Comparison of ENCODE assay signal across 8 cellular contexts in genomic region chr11:62599069-62599696, GRCh38. TPM values are rescaled to one million over a fixed set of nuclear protein-coding genes. Genes with fewer than 3 reads are reported as not detected.
DNase-seq lines count a peak whose midpoint lies in the region; ATAC-seq and TF ChIP-seq lines count a peak whose summit lies in the region.

No MANE protein-coding gene starts in this region.

- no peak overlapping the region for H2BK12ac ChIP-seq in neuronal stem cell (ENCODE audit: low read length)

- no peak overlapping the region for H3K18ac ChIP-seq in neuronal stem cell (ENCODE audit: low read length)

- peaks cover 37% of the 10 kb centered on the region for H3K4me1 Mint-ChIP-seq in GM23338

- H3K36me3 ChIP-seq in GM23338 (ENCODE audit: insufficient read depth) (peaks cover 31% of the 10 kb centered on the region), neuronal stem cell (replicated peaks in 1 of 2; ENCODE audit: control insufficient read depth in 2 of 2, insufficient read depth in 2 of 2, low read length in 2 of 2) (peaks cover 43 to 64% of the 10 kb centered on the region in 2 donors), stomach smooth muscle (ENCODE audit: control insufficient read depth in 2 of 2, insufficient read depth in 2 of 2, low read length in 2 of 2) (peaks cover 37 to 39% of the 10 kb centered on the region in 2 donors)

- 100% methylated on average over 2 of the region's 7 CpGs; no CpG with 5 or more reads in 1 of the 2 donors for WGBS in neuronal stem cell (ENCODE audit: extremely low coverage in 2 of 2, insufficient read length in 2 of 2, insufficient replicate concordance in 1 of 2), 2 donors

- no peak overlapping the region for H4K91ac ChIP-seq in neuronal stem cell (ENCODE audit: low read depth, low read length, poor library complexity)

- peaks cover 71% of the 10 kb centered on the region for H3K36me3 Mint-ChIP-seq in GM23338 (ENCODE audit: low read depth)

- peaks cover 8% of the 10 kb centered on the region for H3K79me1 ChIP-seq in neuronal stem cell (ENCODE audit: low read depth, low read length)

- no peak overlapping the region for H3K4ac ChIP-seq in neuronal stem cell (ENCODE audit: low read length)

- H3K27ac Mint-ChIP-seq in GM23338, result peak overlapping the region; percentile 71

- no peak overlapping the region for H2AK5ac ChIP-seq in neuronal stem cell (ENCODE audit: low read depth, low read length)

- no peak for TF ChIP-seq CTCF in GM23338 (conservative IDR thresholded peaks at IDR 0.05; ENCODE audit: low read depth in 2 of 2)
- TF ChIP-seq CTCF in LNCaP clone FGC (IDR thresholded peaks at IDR 0.05; ENCODE audit: control insufficient read depth, extremely low read depth, insufficient read depth), result no peak
- no peak for TF ChIP-seq CTCF in foreskin fibroblast (IDR thresholded peaks at IDR 0.05; ENCODE audit: low read depth, low read length)

- no peak overlapping the region for H2BK15ac ChIP-seq in neuronal stem cell (ENCODE audit: low read length)

- H2BK5ac ChIP-seq in neuronal stem cell (ENCODE audit: low read length), result no peak overlapping the region

- peaks cover 23% of the 10 kb centered on the region for H3K79me2 ChIP-seq in GM23338 (replicated peaks; ENCODE audit: insufficient read depth)

- H3K27me3 Mint-ChIP-seq in GM23338 (ENCODE audit: insufficient read depth, low read depth, poor library complexity), result peaks cover 35% of the 10 kb centered on the region

- H3K27ac ChIP-seq in GM23338 (ENCODE audit: low read depth) (no peak overlapping the region), neuronal stem cell (replicated peaks; ENCODE audit: low read length) (no peak overlapping the region), stomach smooth muscle (ENCODE audit: low read length) (peak overlapping the region; percentile 89)

- H3K9me2 ChIP-seq in GM23338 (ENCODE audit: insufficient read depth), result no peaks in the 10 kb centered on the region

- H3K9me3 Mint-ChIP-seq in GM23338, result no peaks in the 10 kb centered on the region; the same call in 2 of the 3 replicates

- DNase-seq in DMS153 treated with DMSO at 0.1 percent for 48 hours (lab: John Stamatoyannopoulos, UW; ENCODE audit: unreplicated experiment) (peak; percentile 27), GM23338 (ENCODE audit: low spot score) (peak; percentile 98), LNCaP clone FGC (ENCODE audit: low read depth) (peak; percentile 99), SIG-M5 (lab: John Stamatoyannopoulos, UW) (peak; percentile 89), activated gamma-delta T cell (lab: John Stamatoyannopoulos, UW) (peak; percentile 27), foreskin fibroblast (peak; percentile 99), neuronal stem cell (ENCODE audit: low spot score) (peak; percentile 59)

- H3K4me3 ChIP-seq in GM23338 (0 out of 2 replicates have a peak overlapping the region, but pooled peaks have one; percentile 96), LNCaP clone FGC (ENCODE audit: low read depth, low read length) (peak overlapping the region; percentile 99), foreskin fibroblast (ENCODE audit: low read depth in 1 of 2, low read length in 2 of 2) (peak overlapping the region; percentile 93 to 98), neuronal stem cell (ENCODE audit: low read length in 2 of 2) (peak overlapping the region in 1 of 2 donors; percentile 84), stomach smooth muscle (ENCODE audit: low read length in 2 of 2) (peak overlapping the region; percentile 76 to 89)

- H3K23ac ChIP-seq in neuronal stem cell (ENCODE audit: low read depth, low read length, poor library complexity), result no peak overlapping the region

- H3K14ac ChIP-seq in neuronal stem cell (ENCODE audit: low read length), result no peak overlapping the region

- H3K9ac ChIP-seq in neuronal stem cell (ENCODE audit: low read depth, low read length, poor library complexity) (no peak overlapping the region), stomach smooth muscle (ENCODE audit: low read length in 2 of 2) (peak overlapping the region; percentile 88 to 90)

- no peak overlapping the region for H2BK120ac ChIP-seq in neuronal stem cell (ENCODE audit: low read depth, low read length)

- H3F3A ChIP-seq in GM23338 (replicated peaks; ENCODE audit: low read depth), result peaks cover 43% of the 10 kb centered on the region

- H3K27me3 ChIP-seq in GM23338 (ENCODE audit: insufficient read depth) (peaks cover 34% of the 10 kb centered on the region), neuronal stem cell (ENCODE audit: control insufficient read depth in 3 of 3, insufficient read depth in 3 of 3, low read depth in 1 of 3, low read length in 3 of 3) (peaks cover 0 to 17% (median 0%) of the 10 kb centered on the region in 3 experiments), stomach smooth muscle (ENCODE audit: control insufficient read depth in 1 of 2, insufficient read depth in 2 of 2, low read length in 2 of 2) (no peaks in the 10 kb centered on the region)

- H2AFZ ChIP-seq in GM23338 (no peak overlapping the region), neuronal stem cell (ENCODE audit: low read length) (no peak overlapping the region)

- peak overlapping the region; percentile 88 for H3K4me2 ChIP-seq in GM23338
- no peak overlapping the region for H3K4me2 ChIP-seq in neuronal stem cell (ENCODE audit: insufficient read depth, low read length, poor library complexity, severe bottlenecking)

- H3K9me3 ChIP-seq in neuronal stem cell (replicated peaks in 1 of 2; ENCODE audit: control insufficient read depth in 2 of 2, insufficient read depth in 1 of 2, low read depth in 1 of 2, low read length in 2 of 2) (no peaks in the 10 kb centered on the region), stomach smooth muscle (ENCODE audit: control insufficient read depth in 2 of 2, low read length in 2 of 2) (no peaks in the 10 kb centered on the region)

- H4K20me1 ChIP-seq in GM23338 (replicated peaks; ENCODE audit: insufficient read depth), result peaks cover 28% of the 10 kb centered on the region

- peak overlapping the region; percentile 91 for H3K4me3 Mint-ChIP-seq in GM23338

- H4K8ac ChIP-seq in neuronal stem cell (ENCODE audit: low read depth, low read length), result no peak overlapping the region

- peaks cover 15% of the 10 kb centered on the region; the same call in 1 of the 2 replicates for H3K4me1 ChIP-seq in GM23338 (ENCODE audit: insufficient read depth)
- H3K4me1 ChIP-seq in neuronal stem cell (ENCODE audit: control insufficient read depth in 2 of 2, insufficient read depth in 1 of 2, low read depth in 1 of 2, low read length in 2 of 2), result peaks cover 9 to 25% of the 10 kb centered on the region in 2 donors
- H3K4me1 ChIP-seq in stomach smooth muscle (ENCODE audit: control insufficient read depth, insufficient read depth, low read length), result peaks cover 48% of the 10 kb centered on the region

- peak; percentile 52 for ATAC-seq in GM23338

TF ChIP-seq in GM23338, 12 proteins besides CTCF, POLR2A, EP300 and RAD21:
- TF ChIP-seq CREB1 (CRISPR knock-in tag; IDR thresholded peaks at IDR 0.05; ENCODE audit: low read depth) (peak; percentile 29; the same call in 1 of the 2 replicates), REST (IDR thresholded peaks at IDR 0.05; ENCODE audit: unreplicated experiment) (no peak)

RNA-seq across cellular contexts. Expression of gene MTA2, which starts 2.5 kb away (rescaled TPM):
- 93.6 and 102 TPM in 2 replicates for total RNA-seq in GM23338 (2014; rRNA removed; shearing (Covaris generic))
- polyA plus RNA-seq in GM23338 (2016; fragmentation: Nextera tagmentation; extraction: Ambion mirVana), result 22.1 and 22.9 TPM in 2 replicates
- 61.4 TPM for polyA plus RNA-seq in neuronal stem cell (2013, experiment 1 of 2)
- 60.5 TPM for polyA plus RNA-seq in neuronal stem cell (2013, experiment 2 of 2)

RNA-seq across cellular contexts. Expression of gene TUT1, which starts 7.9 kb away (rescaled TPM):
- total RNA-seq in GM23338 (2014; rRNA removed; shearing (Covaris generic)), result 15.2 and 22.2 TPM in 2 replicates
- polyA plus RNA-seq in GM23338 (2016; fragmentation: Nextera tagmentation; extraction: Ambion mirVana), result 12.8 and 14.0 TPM in 2 replicates
- 14.3 TPM for polyA plus RNA-seq in neuronal stem cell (2013, experiment 1 of 2)
- polyA plus RNA-seq in neuronal stem cell (2013, experiment 2 of 2), result 14.6 TPM

RNA-seq across cellular contexts. Expression of gene EML3, which starts 13.4 kb away (rescaled TPM):
- total RNA-seq in GM23338 (2014; rRNA removed; shearing (Covaris generic)), result 17.1 and 19.3 TPM in 2 replicates
- polyA plus RNA-seq in GM23338 (2016; fragmentation: Nextera tagmentation; extraction: Ambion mirVana), result 15.4 and 15.5 TPM in 2 replicates
- 22.2 TPM for polyA plus RNA-seq in neuronal stem cell (2013, experiment 1 of 2)
- polyA plus RNA-seq in neuronal stem cell (2013, experiment 2 of 2), result 21.7 TPM

RNA-seq across cellular contexts. Expression of gene ROM1, which starts 13.9 kb away (rescaled TPM):
- total RNA-seq in GM23338 (2014; rRNA removed; shearing (Covaris generic)), result 0.24 TPM in 1 of 2 replicates, not detected in the other
- 0.65 and 0.89 TPM in 2 replicates for polyA plus RNA-seq in GM23338 (2016; fragmentation: Nextera tagmentation; extraction: Ambion mirVana)
- 0.95 TPM for polyA plus RNA-seq in neuronal stem cell (2013, experiment 1 of 2)
- polyA plus RNA-seq in neuronal stem cell (2013, experiment 2 of 2), result 0.58 TPM

RNA-seq across cellular contexts. Expression of gene B3GAT3, which starts 22.6 kb away (rescaled TPM):
- 18.4 and 21.1 TPM in 2 replicates for total RNA-seq in GM23338 (2014; rRNA removed; shearing (Covaris generic))
- polyA plus RNA-seq in GM23338 (2016; fragmentation: Nextera tagmentation; extraction: Ambion mirVana), result 16.4 and 16.6 TPM in 2 replicates
- polyA plus RNA-seq in neuronal stem cell (2013, experiment 1 of 2), result 30.5 TPM
- 30.4 TPM for polyA plus RNA-seq in neuronal stem cell (2013, experiment 2 of 2)

Comparison
In these comparisons a context has a peak if more than half of its experiments do, and no peak if none do; other contexts are left out.
1. DNase-seq: peak in every context shown above with its lines; median percentile 99 in LNCaP clone FGC; 99 in foreskin fibroblast; 98 in GM23338; 89 in SIG-M5; 59 in neuronal stem cell; 27 in DMS153 treated with DMSO at 0.1 percent for 48 hours; 27 in activated gamma-delta T cell.